1 cellular context compared by ENCODE assay signal in the genomic region with DNA sequence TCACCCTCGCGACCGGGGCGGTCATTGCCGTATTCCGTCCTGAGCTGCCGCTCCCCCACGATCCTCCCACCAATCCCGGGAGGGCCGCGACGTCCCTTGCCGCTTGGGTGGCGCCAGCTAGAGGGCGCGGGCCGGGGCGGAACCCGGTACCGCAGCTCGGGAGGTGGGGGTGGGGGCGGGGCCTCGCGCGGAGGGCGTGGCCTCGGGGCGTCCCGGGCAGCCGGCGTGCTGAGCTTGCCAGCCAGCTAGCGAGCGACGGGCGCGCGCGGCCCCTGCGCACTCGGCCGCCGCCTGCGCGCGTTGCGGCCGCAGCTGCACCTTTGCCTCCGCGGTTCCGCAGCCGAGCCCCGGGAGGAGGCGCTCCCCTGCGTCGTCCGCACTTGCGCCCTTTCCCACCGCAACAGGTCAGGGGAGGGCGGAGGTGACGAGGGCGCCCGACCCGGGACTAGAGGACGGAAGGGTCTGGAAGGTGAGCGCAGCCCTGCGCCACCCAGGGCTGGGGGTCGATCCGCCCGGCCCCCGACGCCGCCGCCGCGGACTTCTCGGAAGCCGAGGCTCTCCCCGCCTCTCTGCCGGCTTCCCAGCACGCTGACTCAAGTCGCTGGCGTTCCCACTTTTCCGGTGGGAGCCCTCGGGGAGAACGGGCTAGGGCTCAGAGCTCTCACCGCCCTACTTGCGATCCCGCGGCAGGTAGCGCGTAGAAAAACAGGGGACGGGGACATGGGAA.
TF ChIP-seq lines count a peak whose summit lies in the region.

A gene with protein sequence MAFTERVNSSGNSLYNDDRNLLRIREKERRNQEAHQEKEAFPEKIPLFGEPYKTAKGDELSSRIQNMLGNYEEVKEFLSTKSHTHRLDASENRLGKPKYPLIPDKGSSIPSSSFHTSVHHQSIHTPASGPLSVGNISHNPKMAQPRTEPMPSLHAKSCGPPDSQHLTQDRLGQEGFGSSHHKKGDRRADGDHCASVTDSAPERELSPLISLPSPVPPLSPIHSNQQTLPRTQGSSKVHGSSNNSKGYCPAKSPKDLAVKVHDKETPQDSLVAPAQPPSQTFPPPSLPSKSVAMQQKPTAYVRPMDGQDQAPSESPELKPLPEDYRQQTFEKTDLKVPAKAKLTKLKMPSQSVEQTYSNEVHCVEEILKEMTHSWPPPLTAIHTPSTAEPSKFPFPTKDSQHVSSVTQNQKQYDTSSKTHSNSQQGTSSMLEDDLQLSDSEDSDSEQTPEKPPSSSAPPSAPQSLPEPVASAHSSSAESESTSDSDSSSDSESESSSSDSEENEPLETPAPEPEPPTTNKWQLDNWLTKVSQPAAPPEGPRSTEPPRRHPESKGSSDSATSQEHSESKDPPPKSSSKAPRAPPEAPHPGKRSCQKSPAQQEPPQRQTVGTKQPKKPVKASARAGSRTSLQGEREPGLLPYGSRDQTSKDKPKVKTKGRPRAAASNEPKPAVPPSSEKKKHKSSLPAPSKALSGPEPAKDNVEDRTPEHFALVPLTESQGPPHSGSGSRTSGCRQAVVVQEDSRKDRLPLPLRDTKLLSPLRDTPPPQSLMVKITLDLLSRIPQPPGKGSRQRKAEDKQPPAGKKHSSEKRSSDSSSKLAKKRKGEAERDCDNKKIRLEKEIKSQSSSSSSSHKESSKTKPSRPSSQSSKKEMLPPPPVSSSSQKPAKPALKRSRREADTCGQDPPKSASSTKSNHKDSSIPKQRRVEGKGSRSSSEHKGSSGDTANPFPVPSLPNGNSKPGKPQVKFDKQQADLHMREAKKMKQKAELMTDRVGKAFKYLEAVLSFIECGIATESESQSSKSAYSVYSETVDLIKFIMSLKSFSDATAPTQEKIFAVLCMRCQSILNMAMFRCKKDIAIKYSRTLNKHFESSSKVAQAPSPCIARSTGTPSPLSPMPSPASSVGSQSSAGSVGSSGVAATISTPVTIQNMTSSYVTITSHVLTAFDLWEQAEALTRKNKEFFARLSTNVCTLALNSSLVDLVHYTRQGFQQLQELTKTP (plus strand): TSS at position 240 of the 727 bp plus-strand sequence. CDS start 13,523 bp downstream, outside the sequence.

TF ChIP-seq in H1, 55 proteins besides CTCF, POLR2A, EP300 and RAD21 (continued from another document):
- TF ChIP-seq SP1 (IDR thresholded peaks at IDR 0.05; ENCODE audit: low read depth, low read length) = no peak
- peak; percentile 76; the same call in 1 of the 2 replicates for TF ChIP-seq BACH1 (IDR thresholded peaks at IDR 0.05; ENCODE audit: low read length)
- no peak for TF ChIP-seq YY1 (IDR thresholded peaks at IDR 0.05; ENCODE audit: low read depth, low read length)
- TF ChIP-seq TEAD4 (IDR thresholded peaks at IDR 0.05; ENCODE audit: low read depth, low read length) = peak; percentile 81; the same call in 1 of the 2 replicates
- no peak for TF ChIP-seq CBX5 (IDR thresholded peaks at IDR 0.05; ENCODE audit: low read depth, low read length)
- no peak; the same call in 1 of the 2 replicates for TF ChIP-seq CHD2 (IDR thresholded peaks at IDR 0.05; ENCODE audit: low read length)
- TF ChIP-seq KDM5A (IDR thresholded peaks at IDR 0.05; ENCODE audit: low read length) = no peak
- peak; percentile 97 for TF ChIP-seq TAF7 (optimal IDR thresholded peaks at IDR 0.05; ENCODE audit: borderline replicate concordance, low read depth, low read length)
- no peak for TF ChIP-seq CBX8 (IDR thresholded peaks at IDR 0.05; ENCODE audit: borderline replicate concordance, low read depth, low read length)
- peak; percentile 79 for TF ChIP-seq PHF8 (conservative IDR thresholded peaks at IDR 0.05; ENCODE audit: low read depth, low read length)
- TF ChIP-seq CREB1 (IDR thresholded peaks at IDR 0.05) = no peak
- TF ChIP-seq KDM4A (IDR thresholded peaks at IDR 0.05; ENCODE audit: low read depth, low read length, severe bottlenecking) = peak; percentile 70
- TF ChIP-seq, protein P1, sequence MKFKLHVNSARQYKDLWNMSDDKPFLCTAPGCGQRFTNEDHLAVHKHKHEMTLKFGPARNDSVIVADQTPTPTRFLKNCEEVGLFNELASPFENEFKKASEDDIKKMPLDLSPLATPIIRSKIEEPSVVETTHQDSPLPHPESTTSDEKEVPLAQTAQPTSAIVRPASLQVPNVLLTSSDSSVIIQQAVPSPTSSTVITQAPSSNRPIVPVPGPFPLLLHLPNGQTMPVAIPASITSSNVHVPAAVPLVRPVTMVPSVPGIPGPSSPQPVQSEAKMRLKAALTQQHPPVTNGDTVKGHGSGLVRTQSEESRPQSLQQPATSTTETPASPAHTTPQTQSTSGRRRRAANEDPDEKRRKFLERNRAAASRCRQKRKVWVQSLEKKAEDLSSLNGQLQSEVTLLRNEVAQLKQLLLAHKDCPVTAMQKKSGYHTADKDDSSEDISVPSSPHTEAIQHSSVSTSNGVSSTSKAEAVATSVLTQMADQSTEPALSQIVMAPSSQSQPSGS (IDR thresholded peaks at IDR 0.05; ENCODE audit: low read length) = no peak
- TF ChIP-seq TAF1 (IDR thresholded peaks at IDR 0.05; ENCODE audit: low read depth, low read length) = peak; percentile 96
- TF ChIP-seq TCF12 (IDR thresholded peaks at IDR 0.05; ENCODE audit: low read depth, low read length) = peak; percentile 51; the same call in 1 of the 2 replicates
- peak; percentile 76; the same call in 1 of the 2 replicates for TF ChIP-seq GTF2F1 (IDR thresholded peaks at IDR 0.05; ENCODE audit: borderline replicate concordance, low read depth, low read length)
- TF ChIP-seq ASH2L (IDR thresholded peaks at IDR 0.05; ENCODE audit: low read length) = peak; percentile 30
- peak; percentile 91 for TF ChIP-seq POLR2AphosphoS5 (IDR thresholded peaks at IDR 0.05; ENCODE audit: low read depth, low read length)
- 0 out of 2 replicates have a peak, but pooled peaks have one; percentile 45 for TF ChIP-seq GABPA (IDR thresholded peaks at IDR 0.05; ENCODE audit: borderline replicate concordance, insufficient read depth, low read length)
- TF ChIP-seq SP2 (IDR thresholded peaks at IDR 0.05; ENCODE audit: low read length) = no peak
- peak; percentile 80; the same call in 1 of the 2 replicates for TF ChIP-seq RBBP5 (IDR thresholded peaks at IDR 0.05; ENCODE audit: borderline replicate concordance, low read depth, low read length)
- no peak for TF ChIP-seq ZNF274 (IDR thresholded peaks at IDR 0.05; ENCODE audit: borderline replicate concordance, extremely low read depth, low read length)
- TF ChIP-seq POU5F1 (IDR thresholded peaks at IDR 0.05; ENCODE audit: low read depth, low read length) = no peak
- no peak for TF ChIP-seq SUZ12 (IDR thresholded peaks at IDR 0.05; ENCODE audit: low read length)
- TF ChIP-seq CHD1 (IDR thresholded peaks at IDR 0.05; ENCODE audit: low read depth, low read length) = no peak
- peak; percentile 11 to 74; a peak in 2 of 4 replicates for TF ChIP-seq HDAC2 (IDR thresholded peaks at IDR 0.05; ENCODE audit: borderline replicate concordance in 1 of 2, low read depth in 2 of 2, low read length in 2 of 2)
- TF ChIP-seq, protein P2, sequence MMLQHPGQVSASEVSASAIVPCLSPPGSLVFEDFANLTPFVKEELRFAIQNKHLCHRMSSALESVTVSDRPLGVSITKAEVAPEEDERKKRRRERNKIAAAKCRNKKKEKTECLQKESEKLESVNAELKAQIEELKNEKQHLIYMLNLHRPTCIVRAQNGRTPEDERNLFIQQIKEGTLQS (IDR thresholded peaks at IDR 0.05; ENCODE audit: insufficient read depth, low read depth, low read length) = 0 out of 2 replicates have a peak, but pooled peaks have one; percentile 34
- TF ChIP-seq SAP30 (IDR thresholded peaks at IDR 0.05; ENCODE audit: insufficient read depth, insufficient replicate concordance, low read length) = no peak
- TF ChIP-seq, protein P3, sequence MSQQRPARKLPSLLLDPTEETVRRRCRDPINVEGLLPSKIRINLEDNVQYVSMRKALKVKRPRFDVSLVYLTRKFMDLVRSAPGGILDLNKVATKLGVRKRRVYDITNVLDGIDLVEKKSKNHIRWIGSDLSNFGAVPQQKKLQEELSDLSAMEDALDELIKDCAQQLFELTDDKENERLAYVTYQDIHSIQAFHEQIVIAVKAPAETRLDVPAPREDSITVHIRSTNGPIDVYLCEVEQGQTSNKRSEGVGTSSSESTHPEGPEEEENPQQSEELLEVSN (IDR thresholded peaks at IDR 0.05) = no peak
- TF ChIP-seq NRF1 (IDR thresholded peaks at IDR 0.05; ENCODE audit: low read depth, low read length) = peak; percentile 18; the same call in 1 of the 2 replicates
